In the genomic region with DNA sequence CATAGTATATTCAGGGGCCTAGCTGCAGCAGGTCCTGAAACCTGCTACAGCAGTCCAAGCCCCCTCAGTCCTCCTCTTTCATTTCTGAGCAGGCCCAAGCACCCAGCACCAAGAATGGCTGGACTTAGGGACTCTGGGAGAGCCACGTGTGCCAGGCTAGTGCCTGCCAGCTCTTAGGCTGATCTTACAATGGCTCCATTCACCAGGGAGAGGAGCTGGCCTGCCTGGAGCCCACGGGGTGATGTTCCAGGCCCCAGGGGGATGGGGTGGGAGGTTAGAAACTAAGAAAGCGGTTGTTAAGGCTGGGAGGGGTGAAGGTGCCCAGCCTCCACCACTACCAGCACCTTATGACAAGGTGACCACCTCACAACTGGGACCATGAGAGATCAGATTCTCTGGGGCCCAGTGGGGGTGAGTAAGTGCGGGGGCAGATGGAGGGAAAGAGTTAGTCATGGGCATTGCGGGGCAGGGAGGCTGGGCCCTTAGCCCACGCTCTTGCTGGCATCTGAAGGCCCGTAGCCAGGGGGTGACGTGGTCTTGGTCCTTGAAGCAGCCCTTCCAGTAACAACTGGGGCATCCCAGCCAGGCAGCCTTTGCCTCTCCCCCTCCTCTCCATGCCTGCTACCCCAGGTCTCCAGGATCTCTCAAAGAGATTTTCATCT, we compare ENCODE assay signal across 10 cellular contexts. TPM values are rescaled to one million over a fixed set of nuclear protein-coding genes. Genes with fewer than 3 reads are reported as not detected.
DNase-seq lines count a peak whose midpoint lies in the region; TF ChIP-seq lines count a peak whose summit lies in the region.
"Had no signal": no experiment of that assay in that cellular context is flagged by ENCODE, and none has a peak within 500 bp of the region (broad histone marks: within the 10 kb centered on the region; RNA-seq: fewer than 3 reads in every experiment).

No MANE protein-coding gene starts in this region.

- H3K4me1 ChIP-seq in HEK293 (ENCODE audit: control insufficient read depth, insufficient read depth, low read length): no peaks in the 10 kb centered on the region
- H3K4me1 ChIP-seq in prostate gland (replicated peaks): no peaks in the 10 kb centered on the region

- no peak overlapping the region for H3K4me3 ChIP-seq in HEK293 (ENCODE audit: low read depth, low read length)
- H3K4me3 ChIP-seq in fibroblast of the aortic adventitia (ENCODE audit: low read depth, low read length): no peak overlapping the region
- no peak overlapping the region for H3K4me3 ChIP-seq in prostate gland
- H3K4me3 ChIP-seq in H7 (ENCODE audit: insufficient read depth, low read depth, low read length): no peak overlapping the region

- intact Hi-C loops in prostate gland (cut with DNase I): no loop called here

- no peak for TF ChIP-seq POLR2A in prostate gland (IDR thresholded peaks at IDR 0.05)

- no peaks in the 10 kb centered on the region for H3K9me3 ChIP-seq in HEK293 (ENCODE audit: control insufficient read depth, insufficient read depth, low read depth, low read length)
- H3K9me3 ChIP-seq in prostate gland: no peaks in the 10 kb centered on the region

- TF ChIP-seq CTCF in HEK293 (tag by site-specific recombination; IDR thresholded peaks at IDR 0.05) (no peak), fibroblast of the aortic adventitia (IDR thresholded peaks at IDR 0.05; ENCODE audit: insufficient read depth, low read length) (no peak), prostate gland (IDR thresholded peaks at IDR 0.05) (no peak)

- H3K27me3 ChIP-seq in prostate gland (replicated peaks; ENCODE audit: insufficient read depth) (no peaks in the 10 kb centered on the region), H7 (ENCODE audit: control insufficient read depth, insufficient read depth, low read length) (no peaks in the 10 kb centered on the region)

- peak; percentile 55 to 69 for DNase-seq in activated T-cell treated with anti-CD3 and anti-CD28 coated beads, Interleukin-2, amount 50 U/mL, for 48 hours
- DNase-seq in fibroblast of the aortic adventitia (ENCODE audit: low read depth) (peak; percentile 63), NCI-H1930 (lab: John Stamatoyannopoulos, UW) (no peak), prostate gland (ENCODE audit: low spot score) (no peak), H7 (no peak), dedifferentiated amniotic fluid mesenchymal stem cell (ENCODE audit: extremely low spot score) (no peak)
- peak; percentile 8 to 25 for DNase-seq in stimulated activated CD4-positive, alpha-beta T cell treated with anti-CD3 and anti-CD28 coated beads, Interleukin-2, amount 100 ng/mL, for 48 hours
- DNase-seq: activated naive CD4-positive, alpha-beta T cell treated with anti-CD3 and anti-CD28 coated beads, Interleukin-2, amount 10 ng/mL, durations not matched to agents 7 days and 5 days; NCI-H446 treated with DMSO at 0.1 percent for 48 hours had no signal

- no peaks in the 10 kb centered on the region for H3K36me3 ChIP-seq in HEK293 (ENCODE audit: control insufficient read depth in 2 of 2, insufficient read depth in 1 of 2, low read length in 2 of 2)
- no peaks in the 10 kb centered on the region for H3K36me3 ChIP-seq in prostate gland
- no peaks in the 10 kb centered on the region for H3K36me3 ChIP-seq in H7 (replicated peaks; ENCODE audit: control insufficient read depth, insufficient read depth, low read length)

- POLR2A ChIA-PET in HEK293 (lab: Yijun Ruan, JAX): no interaction called here

- CTCF ChIA-PET in HEK293 (lab: Yijun Ruan, JAX): interaction anchor here (1.3 kb wide), 1 partner anchor 115 kb away, joined by 4 read pairs; no protein-coding TSS in a partner anchor

- H3K27ac ChIP-seq in HEK293 (ENCODE audit: extremely low read depth, low read depth, low read length): no peak overlapping the region
- H3K27ac ChIP-seq in prostate gland: no peak overlapping the region

- WGBS in prostate gland: 89% methylated on average over 8 of the region's 8 CpGs

TF ChIP-seq in HEK293, 187 proteins besides CTCF, POLR2A, EP300 and RAD21:
- TF ChIP-seq ZFHX2 (tag by site-specific recombination; conservative IDR thresholded peaks at IDR 0.05) (peak; percentile 81), EGR2 (tag by site-specific recombination; IDR thresholded peaks at IDR 0.05; ENCODE audit: low read depth) (peak; percentile 73; the same call in 1 of the 2 replicates)
- TF ChIP-seq, protein P1, sequence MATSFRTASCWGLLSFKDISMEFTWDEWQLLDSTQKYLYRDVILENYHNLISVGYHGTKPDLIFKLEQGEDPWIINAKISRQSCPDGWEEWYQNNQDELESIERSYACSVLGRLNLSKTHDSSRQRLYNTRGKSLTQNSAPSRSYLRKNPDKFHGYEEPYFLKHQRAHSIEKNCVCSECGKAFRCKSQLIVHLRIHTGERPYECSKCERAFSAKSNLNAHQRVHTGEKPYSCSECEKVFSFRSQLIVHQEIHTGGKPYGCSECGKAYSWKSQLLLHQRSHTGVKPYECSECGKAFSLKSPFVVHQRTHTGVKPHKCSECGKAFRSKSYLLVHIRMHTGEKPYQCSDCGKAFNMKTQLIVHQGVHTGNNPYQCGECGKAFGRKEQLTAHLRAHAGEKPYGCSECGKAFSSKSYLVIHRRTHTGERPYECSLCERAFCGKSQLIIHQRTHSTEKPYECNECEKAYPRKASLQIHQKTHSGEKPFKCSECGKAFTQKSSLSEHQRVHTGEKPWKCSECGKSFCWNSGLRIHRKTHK (tag by site-specific recombination; IDR thresholded peaks at IDR 0.05): no peak

RNA-seq across cellular contexts. Expression of a gene that starts 30.3 kb away (rescaled TPM):
- 571 and 966 TPM in 2 replicates for total RNA-seq in fibroblast of the aortic adventitia (ENCODE audit: low replicate concordance)
- 100 to 1,000 TPM in 1 of 2 donors, 10 to 100 TPM in 1; 77.2 to 124 TPM for total RNA-seq in prostate gland
- total RNA-seq in H7 (2014; rRNA removed; shearing (Covaris generic)): 243 and 293 TPM in 2 replicates

Comparison
In these comparisons a context has a peak if more than half of its experiments do, and no peak if none do; other contexts are left out.
1. DNase-seq: peak in activated T-cell treated with anti-CD3 and anti-CD28 coated beads, Interleukin-2, amount 50 U/mL, for 48 hours (2 of 2), fibroblast of the aortic adventitia (single experiment) and stimulated activated CD4-positive, alpha-beta T cell treated with anti-CD3 and anti-CD28 coated beads, Interleukin-2, amount 100 ng/mL, for 48 hours (2 of 2); none in NCI-H1930 (0 of 2), prostate gland (single experiment), H7 (single experiment) and dedifferentiated amniotic fluid mesenchymal stem cell (single experiment).